In the genomic region with DNA sequence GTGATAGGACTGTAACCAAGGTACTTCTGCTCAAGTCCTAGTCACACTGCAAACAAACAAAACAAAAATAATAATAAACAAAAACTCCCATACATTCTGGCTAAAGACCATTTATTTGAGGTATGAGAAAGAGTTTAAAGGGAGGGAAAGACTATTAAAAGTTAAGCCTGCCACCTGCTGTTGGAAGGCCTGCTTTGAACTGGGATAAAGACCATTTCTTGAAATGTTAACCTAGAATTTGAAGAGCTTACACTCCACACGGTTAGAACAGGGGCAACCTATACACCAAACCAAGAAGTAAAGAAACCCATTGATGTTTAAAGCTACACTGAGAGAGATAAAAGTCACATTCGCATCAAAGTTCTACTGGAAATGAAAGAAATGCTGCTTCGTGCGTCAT, we compare ENCODE assay signal across 7 cellular contexts.
A peak's percentile ranks its signal among the peaks of the same experiment; 100 is the strongest.
DNase-seq lines count a peak whose midpoint lies in the region; ATAC-seq and TF ChIP-seq lines count a peak whose summit lies in the region.

No MANE protein-coding gene starts in this region.

- no peaks in the 10 kb centered on the region for H3K4me1 ChIP-seq in adrenal gland (replicated peaks in 1 of 2)

- H3K4me3 ChIP-seq in HFF-Myc (replicated peaks; ENCODE audit: low read depth, low read length) (no peak overlapping the region), adrenal gland (no peak overlapping the region)

- no peak overlapping the region for H3K27ac ChIP-seq in adrenal gland

- TF ChIP-seq POLR2A in adrenal gland (IDR thresholded peaks at IDR 0.05) = no peak

- H3K36me3 ChIP-seq in adrenal gland (replicated peaks in 1 of 2) = no peaks in the 10 kb centered on the region

- no peak for ATAC-seq in GM21423 (IDR thresholded peaks at IDR 0.05; ENCODE audit: unreplicated experiment)

- H3K9me3 ChIP-seq in adrenal gland (replicated peaks in 1 of 3) = no peaks in the 10 kb centered on the region

- WGBS in adrenal gland, 4 donors = 62 to 74% (median 68%) methylated on average over 4 of the region's 4 CpGs

- TF ChIP-seq CTCF in HFF-Myc (IDR thresholded peaks at IDR 0.05; ENCODE audit: low read depth, low read length, missing control alignments) (peak; percentile 1), adrenal gland (IDR thresholded peaks at IDR 0.05) (peak in 5 of 6 experiments; percentile 20 to 40 (median 36))

- intact Hi-C loops in adrenal gland (cut with DNase I) (no loop called here), head of caudate nucleus (cut with DNase I) (no loop called here)

- H3K27me3 ChIP-seq in adrenal gland = peaks cover 5% of the 10 kb centered on the region

- DNase-seq in DMS53 treated with DMSO at 0.1 percent for 48 hours (lab: John Stamatoyannopoulos, UW; ENCODE audit: unreplicated experiment) (peak; percentile 6), HFF-Myc (ENCODE audit: extremely low read depth, low read depth) (no peak), adrenal gland (no peak), lung microvascular endothelial cell (ENCODE audit: low read depth in 2 of 2) (peak; percentile 37 to 55), Ammon's horn (ENCODE audit: low spot score) (no peak), head of caudate nucleus (no peak)

Comparison
In these comparisons a context has a peak if more than half of its experiments do, and no peak if none do; other contexts are left out.
1. DNase-seq: peak in DMS53 treated with DMSO at 0.1 percent for 48 hours (single experiment) and lung microvascular endothelial cell (2 of 2); none in HFF-Myc (single experiment), adrenal gland (0 of 7), Ammon's horn (single experiment) and head of caudate nucleus (0 of 42).